In genomic region chr9:96620832-96621269, GRCh38 we compare ENCODE assay signal across 1 cellular context.
TF ChIP-seq lines count a peak whose summit lies in the region.

No MANE protein-coding gene starts in this region.

TF ChIP-seq in K562, 482 proteins besides CTCF, POLR2A, EP300 and RAD21:
- no peak for TF ChIP-seq ADNP (tag; IDR thresholded peaks at IDR 0.05)
- no peak for TF ChIP-seq DNMT1 (IDR thresholded peaks at IDR 0.05)
- no peak for TF ChIP-seq SAP30 (IDR thresholded peaks at IDR 0.05; ENCODE audit: borderline replicate concordance, insufficient read depth, low read depth, low read length, poor library complexity, severe bottlenecking)
- TF ChIP-seq EGR1 (conservative IDR thresholded peaks at IDR 0.05): peak; percentile 23; the same call in 1 of the 2 replicates
- TF ChIP-seq ZNF232 (CRISPR knock-in tag; IDR thresholded peaks at IDR 0.05): no peak
- TF ChIP-seq NRF1 (conservative IDR thresholded peaks at IDR 0.05 in 1 of 2, IDR thresholded peaks at IDR 0.05 in 1 of 2): peak; percentile 31 to 43; a peak in 2 of 4 replicates
- TF ChIP-seq, protein P1, sequence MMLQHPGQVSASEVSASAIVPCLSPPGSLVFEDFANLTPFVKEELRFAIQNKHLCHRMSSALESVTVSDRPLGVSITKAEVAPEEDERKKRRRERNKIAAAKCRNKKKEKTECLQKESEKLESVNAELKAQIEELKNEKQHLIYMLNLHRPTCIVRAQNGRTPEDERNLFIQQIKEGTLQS (IDR thresholded peaks at IDR 0.05): no peak
- TF ChIP-seq, protein P1 (CRISPR knock-in tag; conservative IDR thresholded peaks at IDR 0.05): no peak
- TF ChIP-seq ILF3 (IDR thresholded peaks at IDR 0.05; ENCODE audit: borderline replicate concordance): no peak
- no peak for TF ChIP-seq HDAC1 (IDR thresholded peaks at IDR 0.05)
